Comparison of ENCODE assay signal across 8 cellular contexts in the genomic region with DNA sequence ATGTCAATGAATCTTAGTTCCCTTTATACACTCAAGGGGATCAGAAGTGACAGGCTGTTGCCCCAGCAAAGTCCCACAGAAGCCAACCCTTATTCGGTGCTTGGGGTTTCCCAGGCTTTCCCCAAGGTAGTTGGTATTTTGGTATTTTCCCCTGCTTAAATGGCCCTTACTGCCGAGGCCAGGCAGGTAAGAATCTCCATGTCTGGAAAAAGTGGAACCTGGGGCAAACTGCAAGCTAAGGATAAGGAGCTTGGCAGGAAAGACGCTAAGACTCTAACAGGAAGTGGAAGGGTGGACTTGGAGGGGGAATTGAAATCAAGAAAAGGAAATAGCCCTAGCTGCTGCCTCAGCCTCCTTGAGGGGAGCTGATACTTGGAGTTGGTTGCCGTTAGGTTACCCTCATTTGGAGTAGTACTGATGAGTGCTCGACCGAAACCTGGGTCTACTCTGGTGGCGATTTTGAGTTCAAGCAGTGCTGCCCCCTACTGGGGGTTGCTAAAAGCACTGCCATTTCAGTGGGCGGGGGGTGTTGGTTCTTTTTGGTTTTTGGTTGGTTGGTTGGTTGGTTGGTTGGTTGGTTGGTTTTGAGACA. TPM values are rescaled to one million over a fixed set of nuclear protein-coding genes. Genes with fewer than 3 reads are reported as not detected.
DNase-seq lines count a peak whose midpoint lies in the region; ATAC-seq and TF ChIP-seq lines count a peak whose summit lies in the region.

No MANE protein-coding gene starts in this region.

- peak in 47 of 56 donors; percentile 16 to 59 (median 44) for TF ChIP-seq CTCF in dorsolateral prefrontal cortex (IDR thresholded peaks at IDR 0.05 in 54 of 56, conservative IDR thresholded peaks at IDR 0.05 in 2 of 56; ENCODE audit: low read depth in 1 of 56, partially characterized antibody in 56 of 56)
- peak; percentile 74 for TF ChIP-seq CTCF in neural progenitor cell (IDR thresholded peaks at IDR 0.05)
- TF ChIP-seq CTCF in type B pancreatic cell (conservative IDR thresholded peaks at IDR 0.05) = peak; percentile 73

- H3K36me3 Mint-ChIP-seq in neural progenitor cell (peaks cover 10% of the 10 kb centered on the region), type B pancreatic cell (peaks cover 12% of the 10 kb centered on the region)

- H3K4me2 ChIP-seq in neural progenitor cell = no peak overlapping the region

- intact Hi-C loops in dorsolateral prefrontal cortex (cut with DNase I) = no loop called here

- TF ChIP-seq EP300 in Ishikawa (IDR thresholded peaks at IDR 0.05; ENCODE audit: borderline replicate concordance) = no peak

- peaks cover 28% of the 10 kb centered on the region for H3F3A ChIP-seq in neural progenitor cell (ENCODE audit: low read depth)

- H3K4me3 Mint-ChIP-seq in neural progenitor cell (no peak overlapping the region), type B pancreatic cell (no peak overlapping the region)

- H3K27ac Mint-ChIP-seq in neural progenitor cell = no peak overlapping the region
- no peak overlapping the region for H3K27ac Mint-ChIP-seq in type B pancreatic cell

- H3K4me1 Mint-ChIP-seq in neural progenitor cell (peaks cover 32% of the 10 kb centered on the region), type B pancreatic cell (ENCODE audit: unreplicated experiment) (peaks cover 27% of the 10 kb centered on the region)

- H3K27ac ChIP-seq in dorsolateral prefrontal cortex = peak overlapping the region in 23 of 59 donors; percentile 1 to 65 (median 29)
- H3K27ac ChIP-seq in neural progenitor cell = no peak overlapping the region

- DNase-seq in ELF-1 (ENCODE audit: low read depth, low spot score) (peak; percentile 80), dorsolateral prefrontal cortex (no peak), neural progenitor cell (ENCODE audit: low spot score) (peak; percentile 70), type B pancreatic cell (ENCODE audit: extremely low spot score, unreplicated experiment) (no peak)
- DNase-seq in activated CD4-positive, alpha-beta T cell treated with anti-CD3 and anti-CD28 coated beads for 4 hours = peak; percentile 62 to 73
- no peak for DNase-seq in NK-92 treated with Interleukin-12 subunit alpha and Interleukin-12 subunit beta, amount 100 ng/mL, for 24 hours (lab: John Stamatoyannopoulos, UW)

- H4K20me1 ChIP-seq in neural progenitor cell (ENCODE audit: low read depth) = no peaks in the 10 kb centered on the region

- H3K9me3 Mint-ChIP-seq in neural progenitor cell = no peaks in the 10 kb centered on the region
- H3K9me3 Mint-ChIP-seq in type B pancreatic cell = no peaks in the 10 kb centered on the region

- H3K9me3 ChIP-seq in neural progenitor cell (ENCODE audit: low read depth) = no peaks in the 10 kb centered on the region

- peak; percentile 68 for ATAC-seq in GM21515 (IDR thresholded peaks at IDR 0.05; ENCODE audit: unreplicated experiment)

- peaks cover 3% of the 10 kb centered on the region for H3K27me3 Mint-ChIP-seq in neural progenitor cell (ENCODE audit: insufficient read depth, low read depth)
- no peaks in the 10 kb centered on the region for H3K27me3 Mint-ChIP-seq in type B pancreatic cell

- TF ChIP-seq RAD21 in Ishikawa (IDR thresholded peaks at IDR 0.05; ENCODE audit: low read depth) = peak; percentile 41

- H3K9ac ChIP-seq in neural progenitor cell = no peak overlapping the region

- H3K79me2 ChIP-seq in neural progenitor cell (ENCODE audit: low read depth) = no peaks in the 10 kb centered on the region

- H3K4me3 ChIP-seq in dorsolateral prefrontal cortex (no peak overlapping the region), neural progenitor cell (no peak overlapping the region)

- H3K36me3 ChIP-seq in neural progenitor cell = no peaks in the 10 kb centered on the region

- H3K27me3 ChIP-seq in dorsolateral prefrontal cortex (no peaks in the 10 kb centered on the region), neural progenitor cell (no peaks in the 10 kb centered on the region)

- peaks cover 14% of the 10 kb centered on the region for H3K4me1 ChIP-seq in neural progenitor cell

- H2AFZ ChIP-seq in neural progenitor cell (replicated peaks) = no peak overlapping the region

TF ChIP-seq in Ishikawa, 13 proteins besides CTCF, POLR2A, EP300 and RAD21:
- TF ChIP-seq CREB1 (IDR thresholded peaks at IDR 0.05; ENCODE audit: low read depth) = no peak
- no peak for TF ChIP-seq FOXM1 (IDR thresholded peaks at IDR 0.05; ENCODE audit: borderline replicate concordance, low read depth)
- TF ChIP-seq TAF1 (IDR thresholded peaks at IDR 0.05; ENCODE audit: low read depth) = no peak
- no peak for TF ChIP-seq TEAD4 (IDR thresholded peaks at IDR 0.05)
- TF ChIP-seq, protein P1, sequence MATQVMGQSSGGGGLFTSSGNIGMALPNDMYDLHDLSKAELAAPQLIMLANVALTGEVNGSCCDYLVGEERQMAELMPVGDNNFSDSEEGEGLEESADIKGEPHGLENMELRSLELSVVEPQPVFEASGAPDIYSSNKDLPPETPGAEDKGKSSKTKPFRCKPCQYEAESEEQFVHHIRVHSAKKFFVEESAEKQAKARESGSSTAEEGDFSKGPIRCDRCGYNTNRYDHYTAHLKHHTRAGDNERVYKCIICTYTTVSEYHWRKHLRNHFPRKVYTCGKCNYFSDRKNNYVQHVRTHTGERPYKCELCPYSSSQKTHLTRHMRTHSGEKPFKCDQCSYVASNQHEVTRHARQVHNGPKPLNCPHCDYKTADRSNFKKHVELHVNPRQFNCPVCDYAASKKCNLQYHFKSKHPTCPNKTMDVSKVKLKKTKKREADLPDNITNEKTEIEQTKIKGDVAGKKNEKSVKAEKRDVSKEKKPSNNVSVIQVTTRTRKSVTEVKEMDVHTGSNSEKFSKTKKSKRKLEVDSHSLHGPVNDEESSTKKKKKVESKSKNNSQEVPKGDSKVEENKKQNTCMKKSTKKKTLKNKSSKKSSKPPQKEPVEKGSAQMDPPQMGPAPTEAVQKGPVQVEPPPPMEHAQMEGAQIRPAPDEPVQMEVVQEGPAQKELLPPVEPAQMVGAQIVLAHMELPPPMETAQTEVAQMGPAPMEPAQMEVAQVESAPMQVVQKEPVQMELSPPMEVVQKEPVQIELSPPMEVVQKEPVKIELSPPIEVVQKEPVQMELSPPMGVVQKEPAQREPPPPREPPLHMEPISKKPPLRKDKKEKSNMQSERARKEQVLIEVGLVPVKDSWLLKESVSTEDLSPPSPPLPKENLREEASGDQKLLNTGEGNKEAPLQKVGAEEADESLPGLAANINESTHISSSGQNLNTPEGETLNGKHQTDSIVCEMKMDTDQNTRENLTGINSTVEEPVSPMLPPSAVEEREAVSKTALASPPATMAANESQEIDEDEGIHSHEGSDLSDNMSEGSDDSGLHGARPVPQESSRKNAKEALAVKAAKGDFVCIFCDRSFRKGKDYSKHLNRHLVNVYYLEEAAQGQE (IDR thresholded peaks at IDR 0.05; ENCODE audit: low read depth) = no peak
- TF ChIP-seq, protein P2, sequence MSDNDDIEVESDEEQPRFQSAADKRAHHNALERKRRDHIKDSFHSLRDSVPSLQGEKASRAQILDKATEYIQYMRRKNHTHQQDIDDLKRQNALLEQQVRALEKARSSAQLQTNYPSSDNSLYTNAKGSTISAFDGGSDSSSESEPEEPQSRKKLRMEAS (IDR thresholded peaks at IDR 0.05) = no peak
- no peak for TF ChIP-seq ZBTB7A (IDR thresholded peaks at IDR 0.05; ENCODE audit: low read depth)
- TF ChIP-seq, protein P3, sequence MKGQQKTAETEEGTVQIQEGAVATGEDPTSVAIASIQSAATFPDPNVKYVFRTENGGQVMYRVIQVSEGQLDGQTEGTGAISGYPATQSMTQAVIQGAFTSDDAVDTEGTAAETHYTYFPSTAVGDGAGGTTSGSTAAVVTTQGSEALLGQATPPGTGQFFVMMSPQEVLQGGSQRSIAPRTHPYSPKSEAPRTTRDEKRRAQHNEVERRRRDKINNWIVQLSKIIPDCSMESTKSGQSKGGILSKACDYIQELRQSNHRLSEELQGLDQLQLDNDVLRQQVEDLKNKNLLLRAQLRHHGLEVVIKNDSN (IDR thresholded peaks at IDR 0.05) = no peak
- TF ChIP-seq TCF12 (IDR thresholded peaks at IDR 0.05; ENCODE audit: low read depth) = no peak
- no peak for TF ChIP-seq YY1 (IDR thresholded peaks at IDR 0.05; ENCODE audit: low read depth)
- no peak for TF ChIP-seq EGR1 (IDR thresholded peaks at IDR 0.05)
- TF ChIP-seq NFIC (IDR thresholded peaks at IDR 0.05) = no peak
- TF ChIP-seq CEBPB (IDR thresholded peaks at IDR 0.05) = no peak

RNA-seq across cellular contexts. Expression of a gene that starts 3.3 kb away (rescaled TPM):
- total RNA-seq in dorsolateral prefrontal cortex = 1 to 10 TPM in 2 of 120 experiments, under 1 TPM in 60, not detected in 58; 0.23 to 1.7 (median 0.47) TPM
- total RNA-seq in neural progenitor cell (ENCODE audit: low replicate concordance) = 0.09 TPM in 1 of 2 replicates, not detected in the other
- total RNA-seq in type B pancreatic cell (ENCODE audit: low replicate concordance) = 2.1 and 5.7 TPM in 2 replicates

RNA-seq across cellular contexts. Expression of a gene that starts 12.5 kb away (rescaled TPM):
- 100 to 1,000 TPM in 2 of 120 experiments, 10 to 100 TPM in 118; 61.1 to 104 (median 82.4) TPM for total RNA-seq in dorsolateral prefrontal cortex
- total RNA-seq in neural progenitor cell (ENCODE audit: low replicate concordance) = 90.4 and 151 TPM in 2 replicates
- total RNA-seq in type B pancreatic cell (ENCODE audit: low replicate concordance) = 82.2 and 97.8 TPM in 2 replicates

RNA-seq across cellular contexts. Expression of a gene that starts 12.8 kb away (rescaled TPM):
- total RNA-seq in dorsolateral prefrontal cortex = 100 to 1,000 TPM in 114 of 120 experiments, 10 to 100 TPM in 6; 74.2 to 179 (median 130) TPM
- total RNA-seq in neural progenitor cell (ENCODE audit: low replicate concordance) = 13.5 and 31.1 TPM in 2 replicates
- total RNA-seq in type B pancreatic cell (ENCODE audit: low replicate concordance) = 58.4 and 66.4 TPM in 2 replicates

RNA-seq across cellular contexts. Expression of a gene that starts 34.8 kb away (rescaled TPM):
- total RNA-seq in dorsolateral prefrontal cortex (100 to 1,000 TPM in 38 of 120 experiments, 10 to 100 TPM in 82; 38.7 to 279 (median 82.0) TPM), neural progenitor cell (ENCODE audit: low replicate concordance) (11.1 and 14.1 TPM in 2 replicates), type B pancreatic cell (ENCODE audit: low replicate concordance) (94.5 and 303 TPM in 2 replicates)

RNA-seq across cellular contexts. Expression of a gene that starts 40.5 kb away (rescaled TPM):
- 100 to 1,000 TPM in 116 of 120 experiments, 10 to 100 TPM in 4; 85.6 to 183 (median 139) TPM for total RNA-seq in dorsolateral prefrontal cortex
- 151 and 155 TPM in 2 replicates for total RNA-seq in neural progenitor cell (ENCODE audit: low replicate concordance)
- 211 and 384 TPM in 2 replicates for total RNA-seq in type B pancreatic cell (ENCODE audit: low replicate concordance)

Comparison
In these comparisons a context has a peak if more than half of its experiments do, and no peak if none do; other contexts are left out.
1. DNase-seq: peak in ELF-1 (single experiment), activated CD4-positive, alpha-beta T cell treated with anti-CD3 and anti-CD28 coated beads for 4 hours (2 of 2) and neural progenitor cell (single experiment); none in dorsolateral prefrontal cortex (0 of 10), type B pancreatic cell (single experiment) and NK-92 treated with Interleukin-12 subunit alpha and Interleukin-12 subunit beta, amount 100 ng/mL, for 24 hours (single experiment).
2. Peak in every context shown above with its lines, with median percentiles within 50 percentile points of each other: CTCF ChIP-seq.